Comparison of ENCODE assay signal across 8 cellular contexts in genomic region chr2:96869824-96870630, GRCh38. TPM values are rescaled to one million over a fixed set of nuclear protein-coding genes. Genes with fewer than 3 reads are reported as not detected.
DNase-seq lines count a peak whose midpoint lies in the region; ATAC-seq and TF ChIP-seq lines count a peak whose summit lies in the region.

TSS of gene SEMA4C (minus strand) at chr2:96870080. CDS start at chr2:96867886, 2,194 bp downstream.

- H3K9me3 ChIP-seq in BLaER1 treated with 17β-estradiol and CSF1 and Interleukin-3, amounts not matched to agents 10 nM and 100 nM (replicated peaks in 1 of 11) = no peaks in the 10 kb centered on the region
- H3K9me3 ChIP-seq in HEK293 (ENCODE audit: control insufficient read depth, insufficient read depth, low read depth, low read length) = no peaks in the 10 kb centered on the region
- H3K9me3 ChIP-seq in iPS-20b (ENCODE audit: insufficient read depth, low read depth, low read length) = no peaks in the 10 kb centered on the region
- H3K9me3 ChIP-seq in gastrocnemius medialis = no peaks in the 10 kb centered on the region

- peaks cover 15 to 60% (median 26%) of the 10 kb centered on the region in 11 experiments; a peak in 21 of 22 replicates for H4K20me1 ChIP-seq in BLaER1 treated with 17β-estradiol and CSF1 and Interleukin-3, amounts not matched to agents 10 nM and 100 nM

- H3K27me3 ChIP-seq in BLaER1 treated with 17β-estradiol and CSF1 and Interleukin-3, amounts not matched to agents 10 nM and 100 nM = peaks cover 0 to 24% (median 0%) of the 10 kb centered on the region in 11 experiments; a peak in 8 of 22 replicates
- H3K27me3 ChIP-seq in brain microvascular endothelial cell (replicated peaks) (no peaks in the 10 kb centered on the region), iPS-20b (ENCODE audit: insufficient read depth, low read length) (peaks cover 10% of the 10 kb centered on the region), gastrocnemius medialis (no peaks in the 10 kb centered on the region)

- POLR2A ChIA-PET in HEK293 (lab: Yijun Ruan, JAX) = interaction anchor here (1.2 to 1.9 kb wide), 2 partner anchors 12 to 53 kb away, joined by 4 to 8 read pairs; partner anchors contain the start of gene ANKRD39

- no peaks in the 10 kb centered on the region for H3K9me3 Mint-ChIP-seq in T-helper 1 cell treated with Interleukin-12 subunit alpha and Interleukin-12 subunit beta and Interleukin-4 antibody, amounts not matched to agents 30 μg/mL and 1 μg/mL, for 36 hours

- ATAC-seq in gastrocnemius medialis = peak; percentile 28 to 32
- no peak for ATAC-seq in HG03460 (IDR thresholded peaks at IDR 0.05; ENCODE audit: unreplicated experiment)
- ATAC-seq in GM19463 (IDR thresholded peaks at IDR 0.05; ENCODE audit: unreplicated experiment) = no peak

- intact Hi-C loops in gastrocnemius medialis (cut with DNase I; ENCODE audit: low total_unique reads) = loop anchor here (1.0 to 2.0 kb wide), 3 partner anchors 12 to 54 kb away; partner anchors contain the start of genes ANKRD39 and CNNM3

- DNase-seq in brain microvascular endothelial cell (no peak), gastrocnemius medialis (no peak)

- H3K4me1 Mint-ChIP-seq in T-helper 1 cell treated with Interleukin-12 subunit alpha and Interleukin-12 subunit beta and Interleukin-4 antibody, amounts not matched to agents 30 μg/mL and 1 μg/mL, for 36 hours (ENCODE audit: low read depth) = peaks cover 27% of the 10 kb centered on the region

- peak within 1 kb of the TSS; percentile 82 for H3K27ac Mint-ChIP-seq in T-helper 1 cell treated with Interleukin-12 subunit alpha and Interleukin-12 subunit beta and Interleukin-4 antibody, amounts not matched to agents 30 μg/mL and 1 μg/mL, for 36 hours

- peak within 1 kb of the TSS; percentile 86 for H3K4me3 Mint-ChIP-seq in T-helper 1 cell treated with Interleukin-12 subunit alpha and Interleukin-12 subunit beta and Interleukin-4 antibody, amounts not matched to agents 30 μg/mL and 1 μg/mL, for 36 hours

- peaks cover 9 to 25% (median 13%) of the 10 kb centered on the region in 11 experiments for H3K36me3 ChIP-seq in BLaER1 treated with 17β-estradiol and CSF1 and Interleukin-3, amounts not matched to agents 10 nM and 100 nM
- H3K36me3 ChIP-seq in HEK293 (ENCODE audit: control insufficient read depth in 2 of 2, insufficient read depth in 1 of 2, low read length in 2 of 2) = peaks cover 0 to 27% of the 10 kb centered on the region in 2 experiments; a peak in 1 of 3 replicates
- peaks cover 21% of the 10 kb centered on the region for H3K36me3 ChIP-seq in brain microvascular endothelial cell (replicated peaks)
- H3K36me3 ChIP-seq in iPS-20b (ENCODE audit: insufficient read depth, low read depth, low read length) = peaks cover 27% of the 10 kb centered on the region
- peaks cover 0 to 5% of the 10 kb centered on the region in 2 donors for H3K36me3 ChIP-seq in gastrocnemius medialis

- in situ Hi-C loops in brain microvascular endothelial cell (cut with HindIII; ENCODE audit: low pct_ligation_motif_present, low sequenced_read_pairs) (no loop called here), gastrocnemius medialis (cut with MboI; ENCODE audit: low sequenced_read_pairs in 4 of 4) (no loop called here)

- H3K36me3 Mint-ChIP-seq in T-helper 1 cell treated with Interleukin-12 subunit alpha and Interleukin-12 subunit beta and Interleukin-4 antibody, amounts not matched to agents 30 μg/mL and 1 μg/mL, for 36 hours (ENCODE audit: low read depth) = peaks cover 6% of the 10 kb centered on the region

- peak within 1 kb of the TSS; percentile 73 to 96 (median 92) for H3K4me3 ChIP-seq in BLaER1 treated with 17β-estradiol and CSF1 and Interleukin-3, amounts not matched to agents 10 nM and 100 nM
- H3K4me3 ChIP-seq in HEK293 (ENCODE audit: low read depth, low read length) (peak within 1 kb of the TSS; percentile 87), brain microvascular endothelial cell (ENCODE audit: low read depth, low read length) (peak within 1 kb of the TSS; percentile 85), iPS-20b (ENCODE audit: low read length) (peak within 1 kb of the TSS; percentile 90), gastrocnemius medialis (peak within 1 kb of the TSS; percentile 74 to 95 (median 80))

- H3K4me2 ChIP-seq in BLaER1 treated with 17β-estradiol and CSF1 and Interleukin-3, amounts not matched to agents 10 nM and 100 nM = peak within 1 kb of the TSS; percentile 92 to 100 (median 99)

- peak within 1 kb of the TSS; percentile 85 to 99 (median 96) for H3K27ac ChIP-seq in BLaER1 treated with 17β-estradiol and CSF1 and Interleukin-3, amounts not matched to agents 10 nM and 100 nM
- H3K27ac ChIP-seq in HEK293 (ENCODE audit: extremely low read depth, low read depth, low read length) (peak within 1 kb of the TSS; percentile 93), brain microvascular endothelial cell (peak within 1 kb of the TSS; percentile 88), iPS-20b (ENCODE audit: low read length) (peak within 1 kb of the TSS; percentile 85), gastrocnemius medialis (peak within 1 kb of the TSS; percentile 86 to 90 (median 87))

- CTCF ChIA-PET in HEK293 (lab: Yijun Ruan, JAX) = interaction anchor here (2.3 to 3.9 kb wide), 3 partner anchors 12 to 81 kb away, joined by 8 to 33 read pairs (median 9); partner anchors contain the start of gene ANKRD39

- TF ChIP-seq CTCF in HEK293 (tag by site-specific recombination; IDR thresholded peaks at IDR 0.05) = no peak
- TF ChIP-seq CTCF in brain microvascular endothelial cell (IDR thresholded peaks at IDR 0.05; ENCODE audit: low read depth, low read length, missing control alignments) = no peak
- peak in 1 of 5 experiments; percentile 11 for TF ChIP-seq CTCF in gastrocnemius medialis (IDR thresholded peaks at IDR 0.05 in 4 of 5, conservative IDR thresholded peaks at IDR 0.05 in 1 of 5)

- H3K27me3 Mint-ChIP-seq in T-helper 1 cell treated with Interleukin-12 subunit alpha and Interleukin-12 subunit beta and Interleukin-4 antibody, amounts not matched to agents 30 μg/mL and 1 μg/mL, for 36 hours (ENCODE audit: low read depth) = peaks cover 14% of the 10 kb centered on the region

- peak; percentile 77 to 79 for TF ChIP-seq POLR2A in gastrocnemius medialis (IDR thresholded peaks at IDR 0.05)

- peak within 1 kb of the TSS; percentile 90 to 99 (median 93) for H3K9ac ChIP-seq in BLaER1 treated with 17β-estradiol and CSF1 and Interleukin-3, amounts not matched to agents 10 nM and 100 nM
- peak within 1 kb of the TSS; percentile 98 for H3K9ac ChIP-seq in iPS-20b (ENCODE audit: low read depth, low read length)

- H3K4me1 ChIP-seq in BLaER1 treated with 17β-estradiol and CSF1 and Interleukin-3, amounts not matched to agents 10 nM and 100 nM = peaks cover 63 to 74% (median 65%) of the 10 kb centered on the region in 10 experiments
- peaks cover 3% of the 10 kb centered on the region; the same call in 1 of the 2 replicates for H3K4me1 ChIP-seq in HEK293 (ENCODE audit: control insufficient read depth, insufficient read depth, low read length)
- peaks cover 12% of the 10 kb centered on the region for H3K4me1 ChIP-seq in iPS-20b (ENCODE audit: insufficient read depth, low read length)
- peaks cover 37 to 41% of the 10 kb centered on the region in 2 donors for H3K4me1 ChIP-seq in gastrocnemius medialis

TF ChIP-seq in HEK293, 187 proteins besides CTCF, POLR2A, EP300 and RAD21 (continues in another document):
- no peak for TF ChIP-seq KLF10 (tag by site-specific recombination; IDR thresholded peaks at IDR 0.05)
- no peak for TF ChIP-seq ZNF600 (tag by site-specific recombination; IDR thresholded peaks at IDR 0.05)
- TF ChIP-seq ELK4 (IDR thresholded peaks at IDR 0.05; ENCODE audit: borderline replicate concordance, low read depth, low read length) = no peak
- peak; percentile 26; the same call in 1 of the 2 replicates for TF ChIP-seq GLIS1 (tag by site-specific recombination; IDR thresholded peaks at IDR 0.05)
- no peak for TF ChIP-seq ZNF530 (tag by site-specific recombination; IDR thresholded peaks at IDR 0.05; ENCODE audit: low read depth)
- no peak for TF ChIP-seq FEZF1 (tag by site-specific recombination; IDR thresholded peaks at IDR 0.05)
- TF ChIP-seq ZBTB7A (tag by site-specific recombination; IDR thresholded peaks at IDR 0.05; ENCODE audit: low read depth) = no peak
- no peak for TF ChIP-seq KLF1 (tag by site-specific recombination; IDR thresholded peaks at IDR 0.05)
- TF ChIP-seq RBAK (tag by site-specific recombination; IDR thresholded peaks at IDR 0.05) = no peak
- TF ChIP-seq PRDM6 (tag by site-specific recombination; IDR thresholded peaks at IDR 0.05) = no peak
- TF ChIP-seq ZBTB26 (tag by site-specific recombination; optimal IDR thresholded peaks at IDR 0.05) = peak; percentile 56

RNA-seq across cellular contexts. Expression of gene SEMA4C, which starts in this region (rescaled TPM):
- total RNA-seq in gastrocnemius medialis = 1 to 10 TPM; 3.2 to 8.6 (median 6.5) TPM

Comparison
In these comparisons a context has a peak if more than half of its experiments do, and no peak if none do; other contexts are left out.
1. ATAC-seq: peak in gastrocnemius medialis (2 of 2); none in HG03460 (single experiment) and GM19463 (single experiment).
2. Peak in every context shown above with its lines, with median percentiles within 50 percentile points of each other: H3K27ac ChIP-seq and H3K4me3 ChIP-seq.